ENCODE assay signal across 27 cellular contexts in genomic region chr5:175032013-175032412, GRCh38.
"Had no signal": no experiment of that assay in that cellular context is flagged by ENCODE, and none has a peak within 500 bp of the region (broad histone marks: within the 10 kb centered on the region; RNA-seq: fewer than 3 reads in every experiment).

No MANE protein-coding gene starts in this region.

- H3K9me3 ChIP-seq: Peyer's patch, SK-N-SH had no signal

- H3K4me3 ChIP-seq: Peyer's patch, SJSA1 had no signal

- DNase-seq: activated CD4-positive, alpha-beta T cell treated with anti-CD3 and anti-CD28 coated beads for 36 hours; activated CD4-positive, alpha-beta T cell treated with anti-CD3 and anti-CD28 coated beads, Interleukin-2, amount 10 ng/mL, durations not matched to agents 7 days and 5 days; activated CD4-positive, alpha-beta T cell treated with anti-CD3 and anti-CD28 coated beads, Interleukin-2, amount 50 U/mL, for 48 hours; activated CD8-positive, alpha-beta T cell treated with anti-CD3 and anti-CD28 coated beads, Interleukin-2, amount 10 ng/mL, durations not matched to agents 7 days and 5 days; activated gamma-delta T cell; activated naive CD4-positive, alpha-beta T cell treated with Interleukin-2 at 50 U/mL for 16 hours; activated naive CD8-positive, alpha-beta T cell treated with anti-CD3 and anti-CD28 coated beads, Interleukin-2, amount 10 ng/mL, durations not matched to agents 7 days and 5 days; activated T-cell treated with anti-CD3 and anti-CD28 coated beads, Interleukin-2, amount 50 U/mL, for 24 hours; brain microvascular endothelial cell; Karpas-422; KBM-7; NCI-H1105; NCI-H1417 treated with DMSO at 0.1 percent for 48 hours; NCI-H1694; NCI-H1930; NCI-H2081 treated with DMSO at 0.1 percent for 48 hours; NCI-H345; NCI-H510A; NCI-H526; NCI-H748 treated with DMSO at 0.1 percent for 48 hours; NK-92 treated with Interleukin-12 subunit alpha and Interleukin-12 subunit beta, amount 100 ng/mL, for 24 hours; PC-3; Peyer's patch; RPMI8226; SHP77 treated with DMSO at 0.1 percent for 48 hours; SK-N-SH had no signal

- H3K4me1 ChIP-seq: Peyer's patch, SJSA1 had no signal

- H3K27ac ChIP-seq: brain microvascular endothelial cell, Peyer's patch, SJSA1 had no signal

- H3K36me3 ChIP-seq: brain microvascular endothelial cell, Peyer's patch, SJSA1 had no signal

- ATAC-seq: activated CD4-positive, alpha-beta T cell treated with anti-CD3 and anti-CD28 coated beads for 36 hours; activated CD8-positive, alpha-beta T cell treated with anti-CD3 and anti-CD28 coated beads, Interleukin-2, amount 10 ng/mL, durations not matched to agents 7 days and 5 days; PC-3 had no signal

- H3K27me3 ChIP-seq: brain microvascular endothelial cell, Peyer's patch, SJSA1 had no signal
